ENCODE assay signal across 6 cellular contexts in genomic region chr4:166008510-166008909, GRCh38.
"Had no signal": no experiment of that assay in that cellular context is flagged by ENCODE, and none has a peak within 500 bp of the region (broad histone marks: within the 10 kb centered on the region; RNA-seq: fewer than 3 reads in every experiment).

No MANE protein-coding gene starts in this region.

- H3K27ac ChIP-seq: HL-60, KMS-11 had no signal

- H3K4me2 ChIP-seq: KMS-11 had no signal

- FAIRE-seq: HTR-8/SVneo had no signal

- DNase-seq: IMR-90, KBM-7, KG1 had no signal

- H3K9ac ChIP-seq: KMS-11 had no signal
